In genomic region chr2:217853301-217853881, GRCh38 we compare ENCODE assay signal across 8 cellular contexts.
DNase-seq lines count a peak whose midpoint lies in the region; ATAC-seq and TF ChIP-seq lines count a peak whose summit lies in the region.
"Had no signal": no experiment of that assay in that cellular context is flagged by ENCODE, and none has a peak within 500 bp of the region (broad histone marks: within the 10 kb centered on the region; RNA-seq: fewer than 3 reads in every experiment).

No MANE protein-coding gene starts in this region.

- H3K4me1 Mint-ChIP-seq in type B pancreatic cell (ENCODE audit: unreplicated experiment) = peaks cover 38% of the 10 kb centered on the region
- H3K4me1 Mint-ChIP-seq: activated naive CD8-positive, alpha-beta T cell treated with anti-CD3 and anti-CD28 coated beads, Interleukin-2, amount 10 ng/mL, durations not matched to agents 7 days and 5 days had no signal

- no peaks in the 10 kb centered on the region for H3K9me3 Mint-ChIP-seq in type B pancreatic cell
- H3K9me3 Mint-ChIP-seq: activated naive CD8-positive, alpha-beta T cell treated with anti-CD3 and anti-CD28 coated beads, Interleukin-2, amount 10 ng/mL, durations not matched to agents 7 days and 5 days had no signal

- DNase-seq in LHCN-M2 (ENCODE audit: low read depth) (peak; percentile 87), epidermal melanocyte (ENCODE audit: insufficient read length, low spot score) (peak; percentile 65), medulla oblongata (ENCODE audit: extremely low spot score) (peak; percentile 47), type B pancreatic cell (ENCODE audit: extremely low spot score, unreplicated experiment) (no peak), GM19240 (ENCODE audit: insufficient read length, low spot score) (no peak)
- DNase-seq in stimulated activated CD4-positive, alpha-beta T cell treated with anti-CD3 and anti-CD28 coated beads, Interleukin-12 subunit alpha, Interleukin-12 subunit beta, amount 100 ng/mL, for 4 hours = no peak
- DNase-seq: activated naive CD8-positive, alpha-beta T cell treated with anti-CD3 and anti-CD28 coated beads, Interleukin-2, amount 10 ng/mL, durations not matched to agents 7 days and 5 days had no signal

- no peaks in the 10 kb centered on the region for H3K27me3 Mint-ChIP-seq in type B pancreatic cell

- TF ChIP-seq CTCF in type B pancreatic cell (conservative IDR thresholded peaks at IDR 0.05) = no peak

- peaks cover 15% of the 10 kb centered on the region for H3K36me3 Mint-ChIP-seq in type B pancreatic cell
- H3K36me3 Mint-ChIP-seq: activated naive CD8-positive, alpha-beta T cell treated with anti-CD3 and anti-CD28 coated beads, Interleukin-2, amount 10 ng/mL, durations not matched to agents 7 days and 5 days had no signal

- no peak for ATAC-seq in GM18873 (IDR thresholded peaks at IDR 0.05; ENCODE audit: low FRiP score, unreplicated experiment)

- H3K27ac Mint-ChIP-seq in type B pancreatic cell = peak overlapping the region; percentile 11
- H3K27ac Mint-ChIP-seq: activated naive CD8-positive, alpha-beta T cell treated with anti-CD3 and anti-CD28 coated beads, Interleukin-2, amount 10 ng/mL, durations not matched to agents 7 days and 5 days had no signal

- no peak overlapping the region for H3K4me3 Mint-ChIP-seq in type B pancreatic cell
- H3K4me3 Mint-ChIP-seq: activated naive CD8-positive, alpha-beta T cell treated with anti-CD3 and anti-CD28 coated beads, Interleukin-2, amount 10 ng/mL, durations not matched to agents 7 days and 5 days had no signal

Comparison
In these comparisons a context has a peak if more than half of its experiments do, and no peak if none do; other contexts are left out.
1. DNase-seq: peak in LHCN-M2 (single experiment), epidermal melanocyte (single experiment) and medulla oblongata (single experiment); none in type B pancreatic cell (single experiment), GM19240 (single experiment) and stimulated activated CD4-positive, alpha-beta T cell treated with anti-CD3 and anti-CD28 coated beads, Interleukin-12 subunit alpha, Interleukin-12 subunit beta, amount 100 ng/mL, for 4 hours (single experiment).